In the genomic region with DNA sequence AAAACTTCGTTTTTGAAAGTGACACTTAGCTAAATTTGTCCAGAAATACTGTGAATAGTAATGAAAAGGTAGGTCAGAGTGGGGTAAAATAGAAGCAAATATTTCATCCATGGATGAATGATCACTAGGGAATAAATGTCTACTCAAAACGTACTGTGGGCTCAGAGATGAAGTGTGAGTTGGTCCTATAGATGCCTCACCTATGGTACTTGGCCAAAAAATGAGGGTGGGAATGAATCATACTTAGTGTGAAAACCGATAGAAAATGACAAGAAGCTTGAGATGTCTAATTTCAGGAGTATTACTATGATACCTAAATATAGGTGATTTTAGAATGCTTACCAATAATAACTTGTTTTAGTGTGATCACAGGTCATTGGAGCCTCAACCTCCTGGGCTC, we compare ENCODE assay signal across 13 cellular contexts.
A peak's percentile ranks its signal among the peaks of the same experiment; 100 is the strongest.
DNase-seq lines count a peak whose midpoint lies in the region; ATAC-seq and TF ChIP-seq lines count a peak whose summit lies in the region.
"Had no signal": no experiment of that assay in that cellular context is flagged by ENCODE, and none has a peak within 500 bp of the region (broad histone marks: within the 10 kb centered on the region; RNA-seq: fewer than 3 reads in every experiment).

No MANE protein-coding gene starts in this region.

- no peaks in the 10 kb centered on the region for H3K36me3 Mint-ChIP-seq in activated CD8-positive, alpha-beta T cell treated with anti-CD3 and anti-CD28 coated beads for 36 hours (ENCODE audit: low read depth)
- H3K36me3 Mint-ChIP-seq in activated CD8-positive, alpha-beta T cell treated with anti-CD3 and anti-CD28 coated beads, Interleukin-2, amount 10 ng/mL, durations not matched to agents 7 days and 5 days (ENCODE audit: low read depth) = no peaks in the 10 kb centered on the region
- no peaks in the 10 kb centered on the region for H3K36me3 Mint-ChIP-seq in activated T-helper 17 cell treated with anti-CD3 and anti-CD28 coated beads, Interleukin-2, amount 50 U/mL, for 72 hours (ENCODE audit: low read depth)
- H3K36me3 Mint-ChIP-seq: CD8-positive, alpha-beta memory T cell had no signal

- peak; percentile 34 for ATAC-seq in activated CD8-positive, alpha-beta T cell treated with anti-CD3 and anti-CD28 coated beads for 36 hours
- no peak for ATAC-seq in activated CD8-positive, alpha-beta T cell treated with anti-CD3 and anti-CD28 coated beads, Interleukin-2, amount 10 ng/mL, durations not matched to agents 7 days and 5 days
- peak; percentile 56 for ATAC-seq in HG02610 (IDR thresholded peaks at IDR 0.05; ENCODE audit: unreplicated experiment)
- ATAC-seq in activated T-helper 17 cell treated with anti-CD3 and anti-CD28 coated beads, Interleukin-2, amount 50 U/mL, for 72 hours (replicated peaks) = peak; percentile 90
- ATAC-seq in stimulated activated naive CD8-positive, alpha-beta T cell treated with anti-CD3 and anti-CD28 coated beads, Interleukin-15, amount 100 ng/mL, for 72 hours = peak; percentile 39

- no peak for TF ChIP-seq CTCF in activated CD8-positive, alpha-beta T cell treated with anti-CD3 and anti-CD28 coated beads for 36 hours (IDR thresholded peaks at IDR 0.05)

- H3K27me3 Mint-ChIP-seq in activated CD8-positive, alpha-beta T cell treated with anti-CD3 and anti-CD28 coated beads for 36 hours = peaks cover 5% of the 10 kb centered on the region
- H3K27me3 Mint-ChIP-seq in activated CD8-positive, alpha-beta T cell treated with anti-CD3 and anti-CD28 coated beads, Interleukin-2, amount 10 ng/mL, durations not matched to agents 7 days and 5 days (ENCODE audit: low read depth) = peaks cover 9% of the 10 kb centered on the region
- H3K27me3 Mint-ChIP-seq in activated T-helper 17 cell treated with anti-CD3 and anti-CD28 coated beads, Interleukin-2, amount 50 U/mL, for 72 hours = peaks cover 24% of the 10 kb centered on the region
- H3K27me3 Mint-ChIP-seq in stimulated activated naive CD8-positive, alpha-beta T cell treated with anti-CD3 and anti-CD28 coated beads, Interleukin-15, amount 100 ng/mL, for 72 hours = peaks cover 20% of the 10 kb centered on the region

- intact Hi-C loops in activated CD8-positive, alpha-beta T cell treated with anti-CD3 and anti-CD28 coated beads for 36 hours (cut with micrococcal nuclease) = no loop called here

- H3K9me3 Mint-ChIP-seq in activated CD8-positive, alpha-beta T cell treated with anti-CD3 and anti-CD28 coated beads for 36 hours = no peaks in the 10 kb centered on the region
- no peaks in the 10 kb centered on the region for H3K9me3 Mint-ChIP-seq in activated CD8-positive, alpha-beta T cell treated with anti-CD3 and anti-CD28 coated beads, Interleukin-2, amount 10 ng/mL, durations not matched to agents 7 days and 5 days (ENCODE audit: insufficient read depth)
- H3K9me3 Mint-ChIP-seq in activated T-helper 17 cell treated with anti-CD3 and anti-CD28 coated beads, Interleukin-2, amount 50 U/mL, for 72 hours = no peaks in the 10 kb centered on the region
- no peaks in the 10 kb centered on the region for H3K9me3 Mint-ChIP-seq in stimulated activated naive CD8-positive, alpha-beta T cell treated with anti-CD3 and anti-CD28 coated beads, Interleukin-15, amount 100 ng/mL, for 72 hours

- no peak for DNase-seq in activated CD8-positive, alpha-beta T cell treated with anti-CD3 and anti-CD28 coated beads for 36 hours
- no peak for DNase-seq in activated CD8-positive, alpha-beta T cell treated with anti-CD3 and anti-CD28 coated beads, Interleukin-2, amount 10 ng/mL, durations not matched to agents 7 days and 5 days
- no peak for DNase-seq in stimulated activated naive CD8-positive, alpha-beta T cell treated with anti-CD3 and anti-CD28 coated beads, Interleukin-15, amount 100 ng/mL, for 72 hours
- DNase-seq in NCI-H1930 (lab: John Stamatoyannopoulos, UW) = no peak
- DNase-seq: CD8-positive, alpha-beta memory T cell; COR-L47; DMS 273 treated with DMSO at 0.1 percent for 48 hours; DMS53; DND-41; GM23248 had no signal

- no peak overlapping the region for H3K27ac Mint-ChIP-seq in activated CD8-positive, alpha-beta T cell treated with anti-CD3 and anti-CD28 coated beads for 36 hours
- no peak overlapping the region for H3K27ac Mint-ChIP-seq in activated CD8-positive, alpha-beta T cell treated with anti-CD3 and anti-CD28 coated beads, Interleukin-2, amount 10 ng/mL, durations not matched to agents 7 days and 5 days
- no peak overlapping the region for H3K27ac Mint-ChIP-seq in activated T-helper 17 cell treated with anti-CD3 and anti-CD28 coated beads, Interleukin-2, amount 50 U/mL, for 72 hours
- no peak overlapping the region for H3K27ac Mint-ChIP-seq in stimulated activated naive CD8-positive, alpha-beta T cell treated with anti-CD3 and anti-CD28 coated beads, Interleukin-15, amount 100 ng/mL, for 72 hours
- H3K27ac Mint-ChIP-seq: B cell; CD8-positive, alpha-beta memory T cell had no signal

- H3K4me3 Mint-ChIP-seq in activated CD8-positive, alpha-beta T cell treated with anti-CD3 and anti-CD28 coated beads for 36 hours = no peak overlapping the region
- no peak overlapping the region for H3K4me3 Mint-ChIP-seq in activated CD8-positive, alpha-beta T cell treated with anti-CD3 and anti-CD28 coated beads, Interleukin-2, amount 10 ng/mL, durations not matched to agents 7 days and 5 days
- no peak overlapping the region for H3K4me3 Mint-ChIP-seq in activated T-helper 17 cell treated with anti-CD3 and anti-CD28 coated beads, Interleukin-2, amount 50 U/mL, for 72 hours
- H3K4me3 Mint-ChIP-seq in stimulated activated naive CD8-positive, alpha-beta T cell treated with anti-CD3 and anti-CD28 coated beads, Interleukin-15, amount 100 ng/mL, for 72 hours = no peak overlapping the region
- H3K4me3 Mint-ChIP-seq: B cell; CD8-positive, alpha-beta memory T cell had no signal

- POLR2A ChIA-PET in activated CD8-positive, alpha-beta T cell treated with anti-CD3 and anti-CD28 coated beads for 36 hours (lab: Charles Lee) = no interaction called here
- POLR2A ChIA-PET in activated CD8-positive, alpha-beta T cell treated with anti-CD3 and anti-CD28 coated beads, Interleukin-2, amount 10 ng/mL, durations not matched to agents 7 days and 5 days (lab: Charles Lee) = no interaction called here

- CTCF ChIA-PET in activated CD8-positive, alpha-beta T cell treated with anti-CD3 and anti-CD28 coated beads for 36 hours (lab: Charles Lee) = no interaction called here
- CTCF ChIA-PET in activated CD8-positive, alpha-beta T cell treated with anti-CD3 and anti-CD28 coated beads, Interleukin-2, amount 10 ng/mL, durations not matched to agents 7 days and 5 days (lab: Charles Lee) = no interaction called here

- H3K4me1 Mint-ChIP-seq in activated CD8-positive, alpha-beta T cell treated with anti-CD3 and anti-CD28 coated beads for 36 hours (ENCODE audit: low read depth) = no peaks in the 10 kb centered on the region
- no peaks in the 10 kb centered on the region for H3K4me1 Mint-ChIP-seq in activated CD8-positive, alpha-beta T cell treated with anti-CD3 and anti-CD28 coated beads, Interleukin-2, amount 10 ng/mL, durations not matched to agents 7 days and 5 days (ENCODE audit: low read depth)
- H3K4me1 Mint-ChIP-seq in activated T-helper 17 cell treated with anti-CD3 and anti-CD28 coated beads, Interleukin-2, amount 50 U/mL, for 72 hours = no peaks in the 10 kb centered on the region
- H3K4me1 Mint-ChIP-seq in stimulated activated naive CD8-positive, alpha-beta T cell treated with anti-CD3 and anti-CD28 coated beads, Interleukin-15, amount 100 ng/mL, for 72 hours = no peaks in the 10 kb centered on the region
- H3K4me1 Mint-ChIP-seq: B cell; CD8-positive, alpha-beta memory T cell had no signal
